ENCODE assay signal across 22 cellular contexts in genomic region chr5:59055745-59056448, GRCh38.
"Had no signal": no experiment of that assay in that cellular context is flagged by ENCODE, and none has a peak within 500 bp of the region (broad histone marks: within the 10 kb centered on the region; RNA-seq: fewer than 3 reads in every experiment).

No MANE protein-coding gene starts in this region.

- H3K9me3 ChIP-seq: esophagus squamous epithelium, left ventricle myocardium inferior, lower lobe of right lung, pancreas had no signal

- H3K9ac ChIP-seq: neural progenitor cell had no signal

- H2AFZ ChIP-seq: neural progenitor cell had no signal

- H3K4me3 ChIP-seq: esophagus squamous epithelium, left ventricle myocardium inferior, lower lobe of right lung, neural progenitor cell, pancreas had no signal

- FAIRE-seq: endometrium, kidney, pancreas, small intestine, urothelium cell line had no signal

- H3K36me3 ChIP-seq: esophagus squamous epithelium, lower lobe of right lung, neural progenitor cell, pancreas had no signal

- H3K4me2 ChIP-seq: neural progenitor cell had no signal

- DNase-seq: effector memory CD4-positive, alpha-beta T cell; esophagus squamous epithelium; foreskin fibroblast; immature natural killer cell; kidney; left cardiac atrium; left ventricle myocardium inferior; lower lobe of right lung; mesenchymal stem cell; midbrain; nucleus accumbens; pancreas; right cardiac atrium; small intestine; stimulated activated CD4-positive, alpha-beta T cell treated with anti-CD3 and anti-CD28 coated beads, Interleukin-12 subunit alpha, Interleukin-12 subunit beta, amount 100 ng/mL, for 4 hours; stimulated activated CD4-positive, alpha-beta T cell treated with anti-CD3 and anti-CD28 coated beads, Interleukin-2, amount 100 ng/mL, for 48 hours; stimulated activated naive CD4-positive, alpha-beta T cell treated with Interleukin-2 at 50 U/mL for 16 hours; trophoblast cell had no signal

- H3K27ac ChIP-seq: esophagus squamous epithelium, left ventricle myocardium inferior, lower lobe of right lung, neural progenitor cell, pancreas had no signal

- H3K27me3 ChIP-seq: esophagus squamous epithelium, neural progenitor cell, pancreas had no signal

- ATAC-seq: left cardiac atrium; lower lobe of right lung; natural killer cell treated with Interleukin-12 subunit alpha and Interleukin-12 subunit beta and Interleukin-15 and Interleukin-18, amount 100 ng/mL, for 72 hours; pancreas; right cardiac atrium had no signal

- H3K4me1 ChIP-seq: lower lobe of right lung, neural progenitor cell, pancreas had no signal
